ENCODE assay signal across 1 cellular context in the genomic region with DNA sequence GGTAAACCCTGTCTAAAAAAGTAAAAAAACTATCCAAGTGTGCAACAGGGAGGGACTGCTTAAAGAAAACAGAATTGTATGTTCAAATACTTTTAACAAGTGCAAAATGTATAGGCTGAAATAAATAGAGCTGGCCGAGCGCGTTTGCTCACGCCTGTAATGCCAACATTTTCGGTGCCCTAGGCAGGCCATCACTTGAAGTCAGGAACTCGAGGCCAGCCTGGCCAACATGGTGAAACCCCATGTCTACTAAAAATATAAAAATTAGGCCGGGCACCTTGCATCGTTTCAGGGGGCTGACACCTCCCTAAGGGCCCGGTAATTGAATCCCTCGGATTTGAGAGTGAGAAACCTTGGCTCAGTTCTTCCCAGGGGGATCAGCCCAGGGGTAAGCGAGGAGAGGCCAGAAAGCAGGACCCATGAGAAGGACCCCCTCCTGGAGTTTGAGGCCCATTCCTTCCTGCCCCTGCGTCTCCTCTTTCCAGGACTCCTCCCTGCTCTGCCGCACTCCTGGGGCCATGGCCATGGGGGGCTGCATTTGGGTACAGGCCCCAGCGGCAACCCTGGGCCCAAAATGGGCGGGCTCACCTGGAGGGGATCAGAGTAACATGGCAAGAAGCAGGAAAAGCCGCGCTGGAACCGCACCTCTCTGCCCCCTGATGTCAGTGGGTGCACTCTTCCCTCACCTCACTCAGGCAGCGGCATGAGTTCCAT.
TF ChIP-seq lines count a peak whose summit lies in the region.

No MANE protein-coding gene starts in this region.

TF ChIP-seq in K562, 482 proteins besides CTCF, POLR2A, EP300 and RAD21 (continued from another document):
- TF ChIP-seq POLR2G (IDR thresholded peaks at IDR 0.05; ENCODE audit: low read depth, low read length) = peak; percentile 33; the same call in 1 of the 2 replicates
- TF ChIP-seq MIER1 (IDR thresholded peaks at IDR 0.05; ENCODE audit: low read depth) = 0 out of 2 replicates have a peak, but pooled peaks have one; percentile 11
- no peak for TF ChIP-seq IFI16 (CRISPR knock-in tag; IDR thresholded peaks at IDR 0.05)
- TF ChIP-seq YY1 (IDR thresholded peaks at IDR 0.05; ENCODE audit: borderline replicate concordance in 1 of 3, control insufficient read depth in 1 of 3, extremely low read depth in 1 of 3, insufficient read depth in 3 of 3, insufficient read length in 1 of 3, insufficient replicate concordance in 2 of 3, low read depth in 1 of 3, low read length in 2 of 3) = peak in 1 of 3 experiments; percentile 3
TF ChIP-seq in K562: peak in this region for 17.
